In the genomic region with DNA sequence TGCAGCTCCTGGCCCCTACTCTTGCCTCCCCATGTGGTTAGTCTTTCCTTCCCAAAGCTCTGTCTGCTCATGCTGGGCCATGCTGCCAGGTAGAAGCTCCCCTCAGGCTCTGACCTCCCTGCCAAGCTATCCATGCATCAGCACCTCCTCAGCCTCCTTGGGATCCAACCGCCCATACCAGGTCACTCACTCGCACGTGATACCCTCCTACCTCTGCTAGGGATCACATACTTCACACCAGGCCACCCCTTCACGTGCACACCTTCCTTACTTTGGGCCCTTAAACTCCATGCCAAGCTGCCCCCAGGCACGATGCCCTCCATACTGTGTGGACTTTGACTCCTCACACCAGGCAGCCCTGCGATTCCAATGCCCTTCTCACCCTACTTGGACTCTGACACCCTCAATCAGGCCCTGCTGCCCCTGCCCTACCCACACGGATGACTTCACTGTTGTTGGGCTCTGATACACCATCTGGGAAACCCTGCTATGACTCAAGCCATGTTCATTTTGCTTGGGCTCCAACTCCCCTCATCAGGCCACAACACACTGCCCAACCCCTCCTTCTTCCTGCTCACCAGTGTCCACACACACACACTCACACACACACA, we compare ENCODE assay signal across 15 cellular contexts. TPM values are rescaled to one million over a fixed set of nuclear protein-coding genes. Genes with fewer than 3 reads are reported as not detected.
DNase-seq lines count a peak whose midpoint lies in the region; ATAC-seq and TF ChIP-seq lines count a peak whose summit lies in the region.
"Had no signal": no experiment of that assay in that cellular context is flagged by ENCODE, and none has a peak within 500 bp of the region (broad histone marks: within the 10 kb centered on the region; RNA-seq: fewer than 3 reads in every experiment).

No MANE protein-coding gene starts in this region.

- H3K4me3 ChIP-seq in liver (ENCODE audit: low read depth in 1 of 3, low read length in 3 of 3): no peak overlapping the region
- H3K4me3 ChIP-seq: esophagus muscularis mucosa had no signal

- peaks cover 62% of the 10 kb centered on the region for H3K36me3 Mint-ChIP-seq in endothelial cell (ENCODE audit: low read depth, unreplicated experiment)

- TF ChIP-seq CTCF in endothelial cell (IDR thresholded peaks at IDR 0.05; ENCODE audit: unreplicated experiment): no peak
- no peak for TF ChIP-seq CTCF in liver (IDR thresholded peaks at IDR 0.05; ENCODE audit: low read depth, low read length, missing input control)

- H3K4me1 ChIP-seq in liver (ENCODE audit: control insufficient read depth in 4 of 4, insufficient read depth in 4 of 4, low read length in 3 of 4): no peaks in the 10 kb centered on the region
- H3K4me1 ChIP-seq: esophagus muscularis mucosa had no signal

- WGBS in liver: 63% methylated on average over 7 of the region's 7 CpGs

- no peaks in the 10 kb centered on the region for H3K9me3 Mint-ChIP-seq in endothelial cell (ENCODE audit: unreplicated experiment)

- no peak overlapping the region for H3K27ac Mint-ChIP-seq in endothelial cell (ENCODE audit: unreplicated experiment)
- H3K27ac Mint-ChIP-seq: stimulated activated memory B cell treated with anti-CD40 and anti-IgM and Interleukin-4, amounts not matched to agents 10 μg/mL and 1 μg/mL and 100 μg/mL, for 72 hours had no signal

- TF ChIP-seq RAD21 in liver (IDR thresholded peaks at IDR 0.05): peak in 1 of 2 donors; percentile 18

- H3K9ac ChIP-seq in liver (ENCODE audit: low read depth in 1 of 2, low read length in 2 of 2): no peak overlapping the region

- no peak for ATAC-seq in GM18498 (IDR thresholded peaks at IDR 0.05; ENCODE audit: unreplicated experiment)
- ATAC-seq: stimulated activated memory B cell treated with anti-CD40 and anti-IgM and Interleukin-4, amounts not matched to agents 10 μg/mL and 1 μg/mL and 100 μg/mL, for 72 hours had no signal

- H3K36me3 ChIP-seq in liver (ENCODE audit: control insufficient read depth in 4 of 4, insufficient read depth in 3 of 4, low read depth in 1 of 4, low read length in 3 of 4): peaks cover 0 to 13% (median 10%) of the 10 kb centered on the region in 4 donors

- H3K27ac ChIP-seq in liver (ENCODE audit: low read depth in 1 of 2, low read length in 2 of 2): peak overlapping the region in 1 of 2 donors; percentile 11
- H3K27ac ChIP-seq: esophagus muscularis mucosa had no signal

- no peaks in the 10 kb centered on the region for H3K27me3 ChIP-seq in liver (ENCODE audit: control insufficient read depth in 4 of 4, insufficient read depth in 4 of 4, low read length in 3 of 4)
- H3K27me3 ChIP-seq: esophagus muscularis mucosa had no signal

- H3K9me3 ChIP-seq in liver (ENCODE audit: control insufficient read depth in 4 of 4, low read length in 3 of 4): peaks cover 2 to 6% (median 4%) of the 10 kb centered on the region in 4 donors

- peak overlapping the region; percentile 78 for H3K4me3 Mint-ChIP-seq in endothelial cell (ENCODE audit: unreplicated experiment)
- H3K4me3 Mint-ChIP-seq: stimulated activated memory B cell treated with anti-CD40 and anti-IgM and Interleukin-4, amounts not matched to agents 10 μg/mL and 1 μg/mL and 100 μg/mL, for 72 hours had no signal

- peak; percentile 50 for DNase-seq in AG20443 (ENCODE audit: low spot score)
- DNase-seq in NCI-H226: peak; percentile 33
- DNase-seq in endothelial cell (ENCODE audit: low spot score): no peak
- no peak for DNase-seq in foreskin melanocyte
- no peak for DNase-seq in RPMI8226
- DNase-seq in activated CD4-positive, alpha-beta T cell treated with anti-CD3 and anti-CD28 coated beads, Interleukin-2, amount 50 U/mL, for 4 hours: no peak
- DNase-seq: activated CD8-positive, alpha-beta memory T cell treated with anti-CD3 and anti-CD28 coated beads for 24 hours; AML-193; NCI-H526 treated with DMSO at 0.1 percent for 48 hours; SHP77 treated with DMSO at 0.1 percent for 48 hours; stimulated activated CD4-positive, alpha-beta T cell treated with anti-CD3 and anti-CD28 coated beads, Interleukin-4, amount 100 ng/mL, for 24 hours had no signal

- no peaks in the 10 kb centered on the region for H3K4me1 Mint-ChIP-seq in endothelial cell (ENCODE audit: unreplicated experiment)
- H3K4me1 Mint-ChIP-seq: stimulated activated memory B cell treated with anti-CD40 and anti-IgM and Interleukin-4, amounts not matched to agents 10 μg/mL and 1 μg/mL and 100 μg/mL, for 72 hours had no signal

- H3K27me3 Mint-ChIP-seq in endothelial cell (ENCODE audit: unreplicated experiment): peaks cover 8% of the 10 kb centered on the region
- H3K27me3 Mint-ChIP-seq: stimulated activated memory B cell treated with anti-CD40 and anti-IgM and Interleukin-4, amounts not matched to agents 10 μg/mL and 1 μg/mL and 100 μg/mL, for 72 hours had no signal

TF ChIP-seq in liver, 16 proteins besides CTCF, POLR2A, EP300 and RAD21:
- TF ChIP-seq SP1 (IDR thresholded peaks at IDR 0.05) (peak; percentile 42), GABPA (IDR thresholded peaks at IDR 0.05 in 1 of 2, conservative IDR thresholded peaks at IDR 0.05 in 1 of 2) (no peak), ATF3 (IDR thresholded peaks at IDR 0.05) (peak; percentile 13), YY1 (IDR thresholded peaks at IDR 0.05) (no peak), NR2F2 (IDR thresholded peaks at IDR 0.05) (no peak), HNF4A (conservative IDR thresholded peaks at IDR 0.05) (peak; percentile 97 to 98), ZBTB33 (IDR thresholded peaks at IDR 0.05) (no peak), FOXA2 (IDR thresholded peaks at IDR 0.05) (peak; percentile 30), TAF1 (conservative IDR thresholded peaks at IDR 0.05) (no peak), HNF4G (IDR thresholded peaks at IDR 0.05) (peak; percentile 90), FOXA1 (IDR thresholded peaks at IDR 0.05) (no peak), EGR1 (IDR thresholded peaks at IDR 0.05; ENCODE audit: low read depth in 2 of 2) (no peak), JUND (IDR thresholded peaks at IDR 0.05) (peak; percentile 27 to 51), RXRA (IDR thresholded peaks at IDR 0.05) (peak; percentile 83 to 88)
- TF ChIP-seq, protein P1, sequence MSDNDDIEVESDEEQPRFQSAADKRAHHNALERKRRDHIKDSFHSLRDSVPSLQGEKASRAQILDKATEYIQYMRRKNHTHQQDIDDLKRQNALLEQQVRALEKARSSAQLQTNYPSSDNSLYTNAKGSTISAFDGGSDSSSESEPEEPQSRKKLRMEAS (IDR thresholded peaks at IDR 0.05): peak; percentile 11
- TF ChIP-seq, protein P2, sequence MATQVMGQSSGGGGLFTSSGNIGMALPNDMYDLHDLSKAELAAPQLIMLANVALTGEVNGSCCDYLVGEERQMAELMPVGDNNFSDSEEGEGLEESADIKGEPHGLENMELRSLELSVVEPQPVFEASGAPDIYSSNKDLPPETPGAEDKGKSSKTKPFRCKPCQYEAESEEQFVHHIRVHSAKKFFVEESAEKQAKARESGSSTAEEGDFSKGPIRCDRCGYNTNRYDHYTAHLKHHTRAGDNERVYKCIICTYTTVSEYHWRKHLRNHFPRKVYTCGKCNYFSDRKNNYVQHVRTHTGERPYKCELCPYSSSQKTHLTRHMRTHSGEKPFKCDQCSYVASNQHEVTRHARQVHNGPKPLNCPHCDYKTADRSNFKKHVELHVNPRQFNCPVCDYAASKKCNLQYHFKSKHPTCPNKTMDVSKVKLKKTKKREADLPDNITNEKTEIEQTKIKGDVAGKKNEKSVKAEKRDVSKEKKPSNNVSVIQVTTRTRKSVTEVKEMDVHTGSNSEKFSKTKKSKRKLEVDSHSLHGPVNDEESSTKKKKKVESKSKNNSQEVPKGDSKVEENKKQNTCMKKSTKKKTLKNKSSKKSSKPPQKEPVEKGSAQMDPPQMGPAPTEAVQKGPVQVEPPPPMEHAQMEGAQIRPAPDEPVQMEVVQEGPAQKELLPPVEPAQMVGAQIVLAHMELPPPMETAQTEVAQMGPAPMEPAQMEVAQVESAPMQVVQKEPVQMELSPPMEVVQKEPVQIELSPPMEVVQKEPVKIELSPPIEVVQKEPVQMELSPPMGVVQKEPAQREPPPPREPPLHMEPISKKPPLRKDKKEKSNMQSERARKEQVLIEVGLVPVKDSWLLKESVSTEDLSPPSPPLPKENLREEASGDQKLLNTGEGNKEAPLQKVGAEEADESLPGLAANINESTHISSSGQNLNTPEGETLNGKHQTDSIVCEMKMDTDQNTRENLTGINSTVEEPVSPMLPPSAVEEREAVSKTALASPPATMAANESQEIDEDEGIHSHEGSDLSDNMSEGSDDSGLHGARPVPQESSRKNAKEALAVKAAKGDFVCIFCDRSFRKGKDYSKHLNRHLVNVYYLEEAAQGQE (IDR thresholded peaks at IDR 0.05): no peak

RNA-seq across cellular contexts. Expression of gene ZNF483, which starts 34.1 kb away (rescaled TPM):
- 24.0 TPM for total RNA-seq in endothelial cell (ENCODE audit: unreplicated experiment)
- 1 to 10 TPM in 1 of 2 donors, under 1 TPM in 1; 0.84 to 2.5 TPM for total RNA-seq in liver
- polyA plus RNA-seq in liver: under 1 TPM; 0.03 to 0.46 TPM

RNA-seq across cellular contexts. Expression of gene PTGR1, which starts 40.3 kb away (rescaled TPM):
- 45.7 TPM for total RNA-seq in endothelial cell (ENCODE audit: unreplicated experiment)
- total RNA-seq in liver: 100 to 1,000 TPM in 1 of 2 donors, 10 to 100 TPM in 1; 53.1 to 324 TPM
- polyA plus RNA-seq in liver: 100 to 1,000 TPM; 618 to 784 TPM

Comparison
In these comparisons a context has a peak if more than half of its experiments do, and no peak if none do; other contexts are left out.
1. DNase-seq: peak in AG20443 (single experiment) and NCI-H226 (single experiment); none in endothelial cell (single experiment), foreskin melanocyte (single experiment), RPMI8226 (single experiment) and activated CD4-positive, alpha-beta T cell treated with anti-CD3 and anti-CD28 coated beads, Interleukin-2, amount 50 U/mL, for 4 hours (0 of 2).